Comparison of ENCODE assay signal across 1 cellular context in genomic region chr20:25054133-25054820, GRCh38.
TF ChIP-seq lines count a peak whose summit lies in the region.

No MANE protein-coding gene starts in this region.

TF ChIP-seq in H1, 55 proteins besides CTCF, POLR2A, EP300 and RAD21:
- TF ChIP-seq SIRT6 (IDR thresholded peaks at IDR 0.05; ENCODE audit: low read length) (no peak), SIN3A (conservative IDR thresholded peaks at IDR 0.05 in 1 of 2, IDR thresholded peaks at IDR 0.05 in 1 of 2; ENCODE audit: low read depth in 1 of 2, low read length in 2 of 2) (no peak), BACH1 (IDR thresholded peaks at IDR 0.05; ENCODE audit: low read length) (no peak)
